In genomic region chr2:199983534-199983933, GRCh38 we compare ENCODE assay signal across 24 cellular contexts.
"Had no signal": no experiment of that assay in that cellular context is flagged by ENCODE, and none has a peak within 500 bp of the region (broad histone marks: within the 10 kb centered on the region; RNA-seq: fewer than 3 reads in every experiment).

No MANE protein-coding gene starts in this region.

- H3K36me3 Mint-ChIP-seq: natural killer cell had no signal

- H3K27ac ChIP-seq: esophagus muscularis mucosa, heart right ventricle, lower lobe of right lung, neutrophil, pancreas, right lobe of liver, suprapubic skin, transverse colon, upper lobe of right lung had no signal

- ATAC-seq: heart right ventricle; left ventricle myocardium superior; lower lobe of right lung; natural killer cell; pancreas; right lobe of liver; stimulated activated naive CD8-positive, alpha-beta T cell treated with anti-CD3 and anti-CD28 coated beads, Interleukin-15, amount 100 ng/mL, for 72 hours; upper lobe of right lung had no signal

- H3K9me3 Mint-ChIP-seq: natural killer cell; stimulated activated naive CD8-positive, alpha-beta T cell treated with anti-CD3 and anti-CD28 coated beads, Interleukin-15, amount 100 ng/mL, for 72 hours had no signal

- H3K27me3 Mint-ChIP-seq: stimulated activated naive CD8-positive, alpha-beta T cell treated with anti-CD3 and anti-CD28 coated beads, Interleukin-15, amount 100 ng/mL, for 72 hours had no signal

- H3K4me3 ChIP-seq: esophagus muscularis mucosa, heart right ventricle, lower lobe of right lung, pancreas, right lobe of liver, suprapubic skin, transverse colon, upper lobe of right lung, uterus had no signal

- H3K4me3 Mint-ChIP-seq: natural killer cell; neural crest cell; stimulated activated naive CD8-positive, alpha-beta T cell treated with anti-CD3 and anti-CD28 coated beads, Interleukin-15, amount 100 ng/mL, for 72 hours had no signal

- H3K36me3 ChIP-seq: esophagus muscularis mucosa, heart right ventricle, lower lobe of right lung, neutrophil, pancreas, right lobe of liver, suprapubic skin, transverse colon, upper lobe of right lung, uterus had no signal

- H3K27ac Mint-ChIP-seq: natural killer cell had no signal

- H3K27me3 ChIP-seq: esophagus muscularis mucosa, heart right ventricle, pancreas, right lobe of liver, suprapubic skin, transverse colon, upper lobe of right lung, uterus had no signal

- H3K9me3 ChIP-seq: esophagus muscularis mucosa, heart right ventricle, lower lobe of right lung, neutrophil, pancreas, right lobe of liver, suprapubic skin, transverse colon, upper lobe of right lung, uterus had no signal

- DNase-seq: dermis blood vessel endothelial cell; effector memory CD4-positive, alpha-beta T cell; foreskin melanocyte; glutamatergic neuron; heart right ventricle; hippocampal formation; left ventricle myocardium superior; lower lobe of right lung; natural killer cell; pancreas; right lobe of liver; small intestine; stimulated activated CD4-positive, alpha-beta T cell treated with anti-CD3 and anti-CD28 coated beads, Interleukin-15, amount 100 ng/mL, for 24 hours; stimulated activated CD4-positive, alpha-beta T cell treated with anti-CD3 and anti-CD28 coated beads, Interleukin-4, amount 100 ng/mL, for 1 hour; stimulated activated CD8-positive, alpha-beta memory T cell treated with anti-CD3 and anti-CD28 coated beads, Interleukin-4, amount 100 ng/mL, for 48 hours; stimulated activated naive CD4-positive, alpha-beta T cell; stimulated activated naive CD8-positive, alpha-beta T cell treated with anti-CD3 and anti-CD28 coated beads, Interleukin-15, amount 100 ng/mL, for 72 hours; transverse colon; upper lobe of right lung; uterus had no signal
